In the genomic region with DNA sequence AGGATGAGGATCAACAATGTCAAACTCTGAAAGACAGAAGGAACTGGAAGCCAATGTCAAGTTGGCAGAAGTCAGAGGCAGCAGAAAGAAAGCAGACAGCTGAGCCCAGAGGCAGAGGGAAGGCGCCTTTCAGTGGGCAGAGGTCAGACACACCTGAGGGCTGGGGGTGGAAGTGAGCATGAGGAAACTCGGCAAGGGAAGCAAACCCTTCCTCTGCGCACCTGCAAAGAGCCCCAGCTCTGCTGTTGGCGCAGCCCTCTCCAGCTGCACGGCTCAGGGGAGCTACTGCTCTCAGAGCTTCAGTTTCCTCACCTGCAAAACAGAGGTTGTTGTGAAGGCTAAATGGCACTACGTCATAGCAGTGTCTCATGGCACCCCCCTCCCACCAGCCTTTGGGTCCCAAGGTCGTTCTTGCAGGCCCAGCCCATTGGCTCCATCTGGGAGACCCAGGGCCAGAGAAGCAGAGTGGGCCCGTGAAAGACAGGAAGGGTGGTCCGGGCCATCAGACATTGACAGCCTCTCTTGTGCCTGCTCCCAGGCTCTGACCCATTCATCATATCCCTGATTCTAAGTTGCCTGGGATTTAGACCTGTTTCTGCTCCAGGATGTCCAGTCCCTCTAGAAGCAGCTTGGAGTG, we compare ENCODE assay signal across 1 cellular context.
TF ChIP-seq lines count a peak whose summit lies in the region.

No MANE protein-coding gene starts in this region.

TF ChIP-seq in GM23338, 12 proteins besides CTCF, POLR2A, EP300 and RAD21 (continued from another document):
- TF ChIP-seq EZH2 (IDR thresholded peaks at IDR 0.05; ENCODE audit: low read depth, unreplicated experiment) = no peak
- TF ChIP-seq POLR2AphosphoS5 (IDR thresholded peaks at IDR 0.05; ENCODE audit: low read depth) = no peak
- no peak for TF ChIP-seq ETS1 (IDR thresholded peaks at IDR 0.05)
- TF ChIP-seq REST (IDR thresholded peaks at IDR 0.05; ENCODE audit: unreplicated experiment) = no peak
- no peak for TF ChIP-seq CREB1 (CRISPR knock-in tag; IDR thresholded peaks at IDR 0.05; ENCODE audit: low read depth)
- TF ChIP-seq EZH2phosphoT487 (IDR thresholded peaks at IDR 0.05; ENCODE audit: unreplicated experiment) = no peak
